21 cellular contexts compared by ENCODE assay signal in genomic region chrY:21592059-21592458, GRCh38. TPM values are rescaled to one million over a fixed set of nuclear protein-coding genes. Genes with fewer than 3 reads are reported as not detected.
DNase-seq lines count a peak whose midpoint lies in the region; ATAC-seq and TF ChIP-seq lines count a peak whose summit lies in the region.
"Had no signal": no experiment of that assay in that cellular context is flagged by ENCODE, and none has a peak within 500 bp of the region (broad histone marks: within the 10 kb centered on the region; RNA-seq: fewer than 3 reads in every experiment).

No MANE protein-coding gene starts in this region.

- H3K4me3 ChIP-seq in RWPE2 (ENCODE audit: severe bottlenecking) (no peak overlapping the region), gastrocnemius medialis (no peak overlapping the region)
- H3K4me3 ChIP-seq: BLaER1, GM12878 had no signal

- in situ Hi-C loops in gastrocnemius medialis (cut with MboI; ENCODE audit: low sequenced_read_pairs in 4 of 4): no loop called here

- H3K36me3 ChIP-seq in RWPE2 (ENCODE audit: low read depth) (no peaks in the 10 kb centered on the region), gastrocnemius medialis (no peaks in the 10 kb centered on the region)
- H3K36me3 ChIP-seq: BLaER1 had no signal

- H3K27ac ChIP-seq in RWPE2 (ENCODE audit: poor library complexity, severe bottlenecking) (no peak overlapping the region), gastrocnemius medialis (no peak overlapping the region)
- H3K27ac ChIP-seq: BLaER1 had no signal

- H3K9me3 ChIP-seq in RWPE2 (ENCODE audit: severe bottlenecking) (no peaks in the 10 kb centered on the region), gastrocnemius medialis (no peaks in the 10 kb centered on the region)
- H3K9me3 ChIP-seq: BLaER1 had no signal

- intact Hi-C loops in gastrocnemius medialis (cut with DNase I; ENCODE audit: low total_unique reads): no loop called here

- peak; percentile 87 for ATAC-seq in RWPE2 (ENCODE audit: low read depth)
- ATAC-seq in gastrocnemius medialis: no peak
- ATAC-seq in GM19395 (IDR thresholded peaks at IDR 0.05; ENCODE audit: unreplicated experiment): no peak
- ATAC-seq: GM12878, HepG2 had no signal

- H3K27me3 ChIP-seq in RWPE2 (ENCODE audit: insufficient read depth, poor library complexity, severe bottlenecking): no peaks in the 10 kb centered on the region
- H3K27me3 ChIP-seq in gastrocnemius medialis: no peaks in the 10 kb centered on the region
- H3K27me3 ChIP-seq: BLaER1 had no signal

- H3K4me1 ChIP-seq in RWPE2 (ENCODE audit: insufficient read depth, poor library complexity, severe bottlenecking): peaks cover 7% of the 10 kb centered on the region
- H3K4me1 ChIP-seq in gastrocnemius medialis: no peaks in the 10 kb centered on the region
- H3K4me1 ChIP-seq: BLaER1 had no signal

- peak; percentile 14 for DNase-seq in NCI-H2171 treated with DMSO at 0.1 percent for 48 hours (lab: John Stamatoyannopoulos, UW)
- DNase-seq in NCI-H2171 (lab: John Stamatoyannopoulos, UW): no peak
- peak; percentile 78 for DNase-seq in RWPE2 (ENCODE audit: low spot score)
- DNase-seq in glomerular visceral epithelial cell (ENCODE audit: extremely low spot score): peak; percentile 25
- no peak for DNase-seq in gastrocnemius medialis
- DNase-seq in T-helper 1 cell: no peak
- DNase-seq: 8988T; Calu3; CD4-positive, alpha-beta memory T cell; DMS 273 treated with DMSO at 0.1 percent for 48 hours; DMS53; DND-41; EL; H9 had no signal

- TF ChIP-seq CTCF in RWPE2 (IDR thresholded peaks at IDR 0.05; ENCODE audit: poor library complexity, severe bottlenecking) (no peak), gastrocnemius medialis (IDR thresholded peaks at IDR 0.05 in 4 of 5, conservative IDR thresholded peaks at IDR 0.05 in 1 of 5) (no peak)

- no peak for TF ChIP-seq POLR2A in gastrocnemius medialis (IDR thresholded peaks at IDR 0.05)

RNA-seq across cellular contexts. Expression of gene RBMY1A1, which starts 57.4 kb away (rescaled TPM):
- total RNA-seq in gastrocnemius medialis: not detected
- total RNA-seq: A673; Calu3; CD4-positive, alpha-beta memory T cell; G401; GM12878; H1; H9; HepG2 had no signal

Comparison
In these comparisons a context has a peak if more than half of its experiments do, and no peak if none do; other contexts are left out.
1. DNase-seq: peak in NCI-H2171 treated with DMSO at 0.1 percent for 48 hours (single experiment), RWPE2 (single experiment) and glomerular visceral epithelial cell (single experiment); none in NCI-H2171 (single experiment), gastrocnemius medialis (0 of 2) and T-helper 1 cell (0 of 5).